ENCODE assay signal across 12 cellular contexts in genomic region chr20:47544240-47544639, GRCh38. TPM values are rescaled to one million over a fixed set of nuclear protein-coding genes. Genes with fewer than 3 reads are reported as not detected.
A peak's percentile ranks its signal among the peaks of the same experiment; 100 is the strongest.
DNase-seq lines count a peak whose midpoint lies in the region; ATAC-seq, FAIRE-seq and TF ChIP-seq lines count a peak whose summit lies in the region.
"Had no signal": no experiment of that assay in that cellular context is flagged by ENCODE, and none has a peak within 500 bp of the region (broad histone marks: within the 10 kb centered on the region; RNA-seq: fewer than 3 reads in every experiment).

No MANE protein-coding gene starts in this region.

- H3K27me3 ChIP-seq in GM12878 (replicated peaks in 1 of 2; ENCODE audit: control insufficient read depth in 2 of 2, insufficient read depth in 2 of 2, low read length in 1 of 2) (no peaks in the 10 kb centered on the region), osteoblast (ENCODE audit: insufficient read depth, low read length) (no peaks in the 10 kb centered on the region), H7 (ENCODE audit: control insufficient read depth, insufficient read depth, low read length) (no peaks in the 10 kb centered on the region)
- H3K27me3 ChIP-seq: colonic mucosa had no signal

- no peak for FAIRE-seq in GM12878 (lab: Jason Lieb, UNC)
- FAIRE-seq: GM19239 had no signal

- no peak overlapping the region for H3K4me3 ChIP-seq in GM12878
- H3K4me3 ChIP-seq in osteoblast (ENCODE audit: insufficient read depth, low read length) = no peak overlapping the region
- no peak overlapping the region for H3K4me3 ChIP-seq in H7 (ENCODE audit: insufficient read depth, low read depth, low read length)
- H3K4me3 ChIP-seq: colonic mucosa had no signal

- H3K27ac Mint-ChIP-seq in activated CD4-positive, alpha-beta T cell treated with anti-CD3 and anti-CD28 coated beads for 36 hours = peak overlapping the region; percentile 73
- H3K27ac Mint-ChIP-seq in IgD-negative memory B cell = peak overlapping the region in 2 of 3 donors; percentile 40 to 47

- H2AFZ ChIP-seq in GM12878 (ENCODE audit: control insufficient read depth, low read depth, low read length) (no peak overlapping the region), osteoblast (ENCODE audit: low read length) (no peak overlapping the region)

- H3K9me3 Mint-ChIP-seq in activated CD4-positive, alpha-beta T cell treated with anti-CD3 and anti-CD28 coated beads for 36 hours (ENCODE audit: low read depth) = no peaks in the 10 kb centered on the region
- no peaks in the 10 kb centered on the region for H3K9me3 Mint-ChIP-seq in IgD-negative memory B cell
- H3K9me3 Mint-ChIP-seq: neural crest cell had no signal

- CTCF ChIA-PET in activated CD4-positive, alpha-beta T cell treated with anti-CD3 and anti-CD28 coated beads for 36 hours (lab: Charles Lee) = interaction anchor here (0.9 to 2.4 kb wide), 5 partner anchors 8 to 271 kb away, joined by 3 to 9 read pairs (median 4); partner anchors contain the start of gene NCOA3
- CTCF ChIA-PET in GM12878 (lab: Yijun Ruan, JAX) = interaction anchor here (1.6 kb wide), 1 partner anchor 11 kb away, joined by 3 read pairs; no protein-coding TSS in a partner anchor

- no peak overlapping the region for H3K4me3 Mint-ChIP-seq in activated CD4-positive, alpha-beta T cell treated with anti-CD3 and anti-CD28 coated beads for 36 hours
- peak overlapping the region in 2 of 4 donors; percentile 4 to 56 for H3K4me3 Mint-ChIP-seq in IgD-negative memory B cell
- H3K4me3 Mint-ChIP-seq: neural crest cell had no signal

- WGBS in GM12878 (ENCODE audit: insufficient coverage, insufficient replicate concordance, low lambda C conversion rate, missing lambda C conversion rate) = 3% methylated on average over 2 of the region's 2 CpGs

- H3K79me2 ChIP-seq in GM12878 (ENCODE audit: control insufficient read depth, insufficient read depth, low read length) (peaks cover 93% of the 10 kb centered on the region), osteoblast (ENCODE audit: insufficient read depth, low read length) (peaks cover 61% of the 10 kb centered on the region)

- TF ChIP-seq CTCF in GM12878 (IDR thresholded peaks at IDR 0.05 in 2 of 3, conservative IDR thresholded peaks at IDR 0.05 in 1 of 3; ENCODE audit: control insufficient read depth in 2 of 3, extremely low read depth in 1 of 3, insufficient read depth in 1 of 3, low read depth in 3 of 3, low read length in 3 of 3) (no peak), osteoblast (IDR thresholded peaks at IDR 0.05; ENCODE audit: extremely low read depth, low read depth, low read length) (no peak)

- ATAC-seq in activated CD4-positive, alpha-beta T cell treated with anti-CD3 and anti-CD28 coated beads for 36 hours = no peak
- peak; percentile 56 for ATAC-seq in GM12878

- intact Hi-C loops in activated CD4-positive, alpha-beta T cell treated with anti-CD3 and anti-CD28 coated beads for 36 hours (cut with DNase I, micrococcal nuclease) = no loop called here
- intact Hi-C loops in GM12878 (cut with micrococcal nuclease; ENCODE audit: unreplicated experiment) = no loop called here

- H3K4me1 Mint-ChIP-seq in activated CD4-positive, alpha-beta T cell treated with anti-CD3 and anti-CD28 coated beads for 36 hours = peaks cover 68% of the 10 kb centered on the region
- peaks cover 56 to 67% (median 59%) of the 10 kb centered on the region in 3 donors for H3K4me1 Mint-ChIP-seq in IgD-negative memory B cell

- no peak overlapping the region for H3K9ac ChIP-seq in GM12878 (ENCODE audit: control insufficient read depth, insufficient read depth, low read length)

- SMC1A ChIA-PET in GM12878 (lab: Charles Lee; ENCODE audit: uncharacterized antibody, unreplicated experiment) = interaction anchor here (1.0 to 3.0 kb wide), 3 partner anchors 36 to 112 kb away, joined by 3 to 13 read pairs (median 4); no protein-coding TSS in a partner anchor

- no peak for TF ChIP-seq RAD21 in GM12878 (IDR thresholded peaks at IDR 0.05; ENCODE audit: insufficient read depth, low read depth, low read length)

- TF ChIP-seq POLR2A in GM12878 (IDR thresholded peaks at IDR 0.05; ENCODE audit: low read depth, low read length) = no peak

- no peak for DNase-seq in activated CD4-positive, alpha-beta T cell treated with anti-CD3 and anti-CD28 coated beads for 36 hours
- no peak for DNase-seq in activated CD4-positive, alpha-beta T cell treated with anti-CD3 and anti-CD28 coated beads, Interleukin-2, amount 50 U/mL, for 48 hours
- DNase-seq in GM12878 (ENCODE audit: low read depth, low spot score) = no peak
- no peak for DNase-seq in osteoblast (ENCODE audit: insufficient read length, low spot score, missing footprints)
- no peak for DNase-seq in HPDE6-E6E7 (ENCODE audit: extremely low spot score)
- DNase-seq in H7 = no peak
- no peak for DNase-seq in DMS79 treated with DMSO at 0.1 percent for 48 hours (lab: John Stamatoyannopoulos, UW)
- DNase-seq: colonic mucosa, SIG-M5 had no signal

- H3K4me2 ChIP-seq in GM12878 (ENCODE audit: control insufficient read depth, insufficient read depth) = no peak overlapping the region
- H3K4me2 ChIP-seq in osteoblast (ENCODE audit: insufficient read depth, low read length) = no peak overlapping the region

- BruUV-seq in GM12878 (replicated peaks; lab: Mats Ljungman, UMichigan) = no TSS peak

- H3K4me1 ChIP-seq in GM12878 (ENCODE audit: control insufficient read depth, insufficient read depth, low read length) (peaks cover 32% of the 10 kb centered on the region), osteoblast (ENCODE audit: insufficient read depth, low read length) (peaks cover 44% of the 10 kb centered on the region)
- H3K4me1 ChIP-seq: colonic mucosa had no signal

- H3K36me3 ChIP-seq in GM12878 (ENCODE audit: control insufficient read depth in 2 of 2, insufficient read depth in 2 of 2, low read length in 1 of 2) (peaks cover 0 to 9% of the 10 kb centered on the region in 2 experiments), osteoblast (ENCODE audit: insufficient read depth, low read length) (no peaks in the 10 kb centered on the region), H7 (replicated peaks; ENCODE audit: control insufficient read depth, insufficient read depth, low read length) (no peaks in the 10 kb centered on the region)
- H3K36me3 ChIP-seq: colonic mucosa had no signal

- no peaks in the 10 kb centered on the region for H3K27me3 Mint-ChIP-seq in activated CD4-positive, alpha-beta T cell treated with anti-CD3 and anti-CD28 coated beads for 36 hours
- no peaks in the 10 kb centered on the region for H3K27me3 Mint-ChIP-seq in IgD-negative memory B cell

- H3K27ac ChIP-seq in GM12878 (ENCODE audit: control insufficient read depth, insufficient read depth) (no peak overlapping the region), osteoblast (ENCODE audit: low read depth, low read length) (peak overlapping the region; percentile 49)
- H3K27ac ChIP-seq: colonic mucosa had no signal

- H4K20me1 ChIP-seq in GM12878 (ENCODE audit: control insufficient read depth, insufficient read depth) = no peaks in the 10 kb centered on the region; the same call in 1 of the 2 replicates
- peaks cover 26% of the 10 kb centered on the region for H4K20me1 ChIP-seq in osteoblast (ENCODE audit: insufficient read depth, low read length)

- in situ Hi-C loops in GM12878 (cut with MboI) = no loop called here

- TF ChIP-seq EP300 in GM12878 (IDR thresholded peaks at IDR 0.05; ENCODE audit: borderline replicate concordance in 1 of 2, control insufficient read depth in 1 of 2, low read depth in 2 of 2, low read length in 2 of 2) = no peak

- no peaks in the 10 kb centered on the region; the same call in 2 of the 3 replicates for H3K9me3 ChIP-seq in GM12878 (replicated peaks; ENCODE audit: control insufficient read depth, insufficient read depth, low read length)
- no peaks in the 10 kb centered on the region for H3K9me3 ChIP-seq in osteoblast (ENCODE audit: low read depth, low read length)
- H3K9me3 ChIP-seq: colonic mucosa had no signal

- RAD21 ChIA-PET in GM12878 (lab: Charles Lee; ENCODE audit: unreplicated experiment) = interaction anchor here (0.7 to 1.3 kb wide), 5 partner anchors 32 to 76 kb away, joined by 3 to 6 read pairs (median 3); no protein-coding TSS in a partner anchor

- peaks cover 35% of the 10 kb centered on the region for H3K36me3 Mint-ChIP-seq in activated CD4-positive, alpha-beta T cell treated with anti-CD3 and anti-CD28 coated beads for 36 hours (ENCODE audit: low read depth)
- H3K36me3 Mint-ChIP-seq in IgD-negative memory B cell = peaks cover 6% of the 10 kb centered on the region

- POLR2A ChIA-PET in activated CD4-positive, alpha-beta T cell treated with anti-CD3 and anti-CD28 coated beads for 36 hours (lab: Charles Lee) = interaction anchor here (0.7 kb wide), 1 partner anchor 73 kb away, joined by 7 read pairs; no protein-coding TSS in a partner anchor
- POLR2A ChIA-PET in GM12878 (lab: Charles Lee) = interaction anchor here (0.6 to 1.6 kb wide), 11 partner anchors 11 to 188 kb away, joined by 3 to 7 read pairs (median 4); no protein-coding TSS in a partner anchor

TF ChIP-seq in GM12878, 131 proteins besides CTCF, POLR2A, EP300 and RAD21:
- 0 out of 2 replicates have a peak, but pooled peaks have one; percentile 15 for TF ChIP-seq NFXL1 (IDR thresholded peaks at IDR 0.05; ENCODE audit: borderline replicate concordance)
- peak; percentile 41; the same call in 1 of the 2 replicates for TF ChIP-seq RUNX3 (IDR thresholded peaks at IDR 0.05; ENCODE audit: low read length)
- no peak for TF ChIP-seq SPI1 (IDR thresholded peaks at IDR 0.05; ENCODE audit: borderline replicate concordance, insufficient read depth, low read depth, low read length)
- no peak; a peak in 1 of 4 replicates for TF ChIP-seq IKZF2 (IDR thresholded peaks at IDR 0.05)

RNA-seq across cellular contexts. Expression of gene NCOA3, which starts 42.6 kb away (rescaled TPM):
- total RNA-seq in activated CD4-positive, alpha-beta T cell treated with anti-CD3 and anti-CD28 coated beads for 36 hours = 10 to 100 TPM; 76.4 to 83.4 TPM
- polyA plus RNA-seq in IgD-negative memory B cell = 64.7 TPM
- total RNA-seq in GM12878 (2013; cell fraction: nucleolus; rRNA removed) = 241 and 256 TPM in 2 replicates
- 82.4 and 88.7 TPM in 2 replicates for total RNA-seq in GM12878 (2014; rRNA removed)
- 95.3 and 95.8 TPM in 2 replicates for total RNA-seq in GM12878 (2014; rRNA removed; fragmentation: Illumina TruSeq; extraction: Trizol)
- total RNA-seq in GM12878 (2021) = 87.4 and 96.2 TPM in 2 replicates
- 30.3 TPM for polyA plus RNA-seq in GM12878 (2011; ENCODE audit: low read depth)
- polyA plus RNA-seq in GM12878 (2011; rRNA removed) = 92.6 and 114 TPM in 2 replicates
- 60.3 and 60.4 TPM in 2 replicates for polyA plus RNA-seq in GM12878 (2011; cell fraction: cytosol; rRNA removed)
- 89.9 and 95.2 TPM in 2 replicates for polyA plus RNA-seq in GM12878 (2011; cell fraction: nucleus; rRNA removed)
- 38.3 and 50.2 TPM in 2 replicates for polyA plus RNA-seq in GM12878 (2012)
- polyA plus RNA-seq in GM12878 (2014; fragmentation: Illumina TruSeq; extraction: Trizol) = 78.2 and 94.6 TPM in 2 replicates
- 10 to 100 TPM; 16.9 to 18.0 TPM for polyA plus RNA-seq in GM12878 (2014; fragmentation: Nextera tagmentation; extraction: Ambion mirVana)
- polyA plus RNA-seq in GM12878 (2014; rRNA removed) = 62.4 and 66.0 TPM in 2 replicates
- 10 to 100 TPM; 68.1 to 69.1 TPM for polyA plus RNA-seq in GM12878 (2016; fragmentation: Nextera tagmentation; extraction: Ambion mirVana)
- 126 and 138 TPM in 2 replicates for polyA minus RNA-seq in GM12878 (2011; rRNA and poly(A)+ RNA removed)
- 52.3 and 52.4 TPM in 2 replicates for polyA minus RNA-seq in GM12878 (2011; cell fraction: cytosol; rRNA and poly(A)+ RNA removed)
- polyA minus RNA-seq in GM12878 (2011; cell fraction: nucleus; rRNA and poly(A)+ RNA removed) = 48.2 and 66.5 TPM in 2 replicates
- total RNA-seq in osteoblast = 41.5 and 44.5 TPM in 2 replicates
- 10.1 and 12.8 TPM in 2 replicates for total RNA-seq in H7 (2014; rRNA removed; shearing (Covaris generic))
